Comparison of ENCODE assay signal across 18 cellular contexts in the genomic region with DNA sequence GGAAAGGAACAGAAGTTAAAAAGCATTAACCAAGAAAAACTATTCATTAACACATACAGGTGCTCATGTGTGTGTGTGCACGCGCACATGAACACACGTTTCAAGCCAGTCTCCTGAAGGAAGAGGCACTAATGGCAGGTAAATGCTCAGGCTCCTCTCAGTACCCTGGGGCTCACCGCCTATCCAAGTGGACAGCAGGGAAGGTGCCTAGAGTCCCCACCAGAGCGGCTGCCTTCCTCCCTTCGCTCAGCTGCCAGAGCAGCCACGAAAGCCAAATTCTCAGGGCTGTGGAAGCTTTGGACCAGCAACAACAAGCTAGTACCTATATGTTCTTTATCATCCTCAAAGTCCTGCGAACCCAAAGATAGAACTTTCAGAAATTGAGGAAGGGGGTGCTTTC. TPM values are rescaled to one million over a fixed set of nuclear protein-coding genes. Genes with fewer than 3 reads are reported as not detected.
DNase-seq lines count a peak whose midpoint lies in the region; ATAC-seq and TF ChIP-seq lines count a peak whose summit lies in the region.
"Had no signal": no experiment of that assay in that cellular context is flagged by ENCODE, and none has a peak within 500 bp of the region (broad histone marks: within the 10 kb centered on the region; RNA-seq: fewer than 3 reads in every experiment).

No MANE protein-coding gene starts in this region.

- no peaks in the 10 kb centered on the region for H3K9me3 ChIP-seq in CD4-positive, CD25-positive, alpha-beta regulatory T cell (ENCODE audit: control insufficient read depth in 2 of 2, low read length in 2 of 2)
- H3K9me3 ChIP-seq: vagina had no signal

- no peak overlapping the region for H3K4me3 ChIP-seq in CD4-positive, CD25-positive, alpha-beta regulatory T cell (ENCODE audit: low read depth, low read length)
- H3K4me3 ChIP-seq: PC-9, vagina had no signal

- no peak for DNase-seq in CD4-positive, CD25-positive, alpha-beta regulatory T cell
- DNase-seq in HFFc6 (no peak), caudate nucleus (lab: John Stamatoyannopoulos, UW) (peak in 1 of 61 donors; percentile 34), mesenteric fat pad (ENCODE audit: low spot score) (peak; percentile 35), DMS53 (lab: John Stamatoyannopoulos, UW) (no peak), 8988T (no peak), NOMO-1 (lab: John Stamatoyannopoulos, UW; ENCODE audit: unreplicated experiment in 2 of 2) (no peak)
- DNase-seq: effector memory CD4-positive, alpha-beta T cell; mesenchymal stem cell; NCI-H187; NCI-H524 treated with DMSO at 0.1 percent for 48 hours; PC-9; stimulated activated CD4-positive, alpha-beta T cell treated with anti-CD3 and anti-CD28 coated beads, Interleukin-4, amount 100 ng/mL, for 4 hours; SW 1271; WERI-Rb-1 had no signal

- TF ChIP-seq CTCF in HFFc6 (IDR thresholded peaks at IDR 0.05), result no peak

- no peaks in the 10 kb centered on the region for H3K9me3 Mint-ChIP-seq in CD4-positive, CD25-positive, alpha-beta regulatory T cell
- no peaks in the 10 kb centered on the region for H3K9me3 Mint-ChIP-seq in HFFc6

- no peaks in the 10 kb centered on the region for H3K4me1 ChIP-seq in CD4-positive, CD25-positive, alpha-beta regulatory T cell (ENCODE audit: control insufficient read depth, insufficient read depth, low read length, poor library complexity, severe bottlenecking)

- peaks cover 9 to 23% (median 15%) of the 10 kb centered on the region in 4 donors for H3K4me1 Mint-ChIP-seq in CD4-positive, CD25-positive, alpha-beta regulatory T cell
- H3K4me1 Mint-ChIP-seq in HFFc6 (ENCODE audit: low read depth), result peaks cover 55% of the 10 kb centered on the region
- H3K4me1 Mint-ChIP-seq: B cell had no signal

- peaks cover 21% of the 10 kb centered on the region for H3K36me3 ChIP-seq in CD4-positive, CD25-positive, alpha-beta regulatory T cell (ENCODE audit: control insufficient read depth, insufficient read depth, low read length)

- H3K27me3 Mint-ChIP-seq in CD4-positive, CD25-positive, alpha-beta regulatory T cell, result no peaks in the 10 kb centered on the region
- peaks cover 4% of the 10 kb centered on the region for H3K27me3 Mint-ChIP-seq in HFFc6 (ENCODE audit: insufficient read depth)
- H3K27me3 Mint-ChIP-seq: B cell had no signal

- H3K27ac Mint-ChIP-seq in CD4-positive, CD25-positive, alpha-beta regulatory T cell, result peak overlapping the region in 2 of 3 donors; percentile 79 to 84
- H3K27ac Mint-ChIP-seq in HFFc6, result peak overlapping the region; percentile 64
- H3K27ac Mint-ChIP-seq: B cell had no signal

- H3K4me3 Mint-ChIP-seq in CD4-positive, CD25-positive, alpha-beta regulatory T cell, result no peak overlapping the region
- H3K4me3 Mint-ChIP-seq in HFFc6, result no peak overlapping the region
- H3K4me3 Mint-ChIP-seq: B cell had no signal

- H3K27ac ChIP-seq in CD4-positive, CD25-positive, alpha-beta regulatory T cell (ENCODE audit: insufficient read depth, low read length, poor library complexity, severe bottlenecking), result no peak overlapping the region
- H3K27ac ChIP-seq in caudate nucleus (ENCODE audit: low read depth, low read length), result peak overlapping the region; percentile 58
- H3K27ac ChIP-seq: PC-9, WERI-Rb-1 had no signal

- H3K27me3 ChIP-seq in CD4-positive, CD25-positive, alpha-beta regulatory T cell (ENCODE audit: control insufficient read depth, insufficient read depth, low read length), result no peaks in the 10 kb centered on the region
- H3K27me3 ChIP-seq: vagina had no signal

- H3K36me3 Mint-ChIP-seq in CD4-positive, CD25-positive, alpha-beta regulatory T cell, result peaks cover 9% of the 10 kb centered on the region
- H3K36me3 Mint-ChIP-seq in HFFc6 (ENCODE audit: low read depth), result peaks cover 46% of the 10 kb centered on the region

- no peak for ATAC-seq in CD4-positive, CD25-positive, alpha-beta regulatory T cell (ENCODE audit: low read depth in 2 of 2)
- ATAC-seq in GM21723 (IDR thresholded peaks at IDR 0.05; ENCODE audit: unreplicated experiment), result no peak

RNA-seq across cellular contexts. Expression of gene PLCG1, which starts 42.6 kb away (rescaled TPM):
- total RNA-seq in CD4-positive, CD25-positive, alpha-beta regulatory T cell, result 540 TPM
- polyA plus RNA-seq in CD4-positive, CD25-positive, alpha-beta regulatory T cell, result 10 to 100 TPM; 30.4 to 36.1 (median 33.0) TPM
- total RNA-seq in HFFc6 (2021; fragmentation: NEBNext Ultra II Directional; extraction: Animal tissue kit (Norgen Biotek cat#: 25700)), result 10 to 100 TPM; 44.4 to 62.1 (median 50.1) TPM
- total RNA-seq in mesenteric fat pad, result 76.1 TPM
